In genomic region chr18:48866028-48866733, GRCh38 we compare ENCODE assay signal across 9 cellular contexts.
DNase-seq lines count a peak whose midpoint lies in the region; ATAC-seq and TF ChIP-seq lines count a peak whose summit lies in the region.
"Had no signal": no experiment of that assay in that cellular context is flagged by ENCODE, and none has a peak within 500 bp of the region (broad histone marks: within the 10 kb centered on the region; RNA-seq: fewer than 3 reads in every experiment).

No MANE protein-coding gene starts in this region.

- ATAC-seq in lower lobe of right lung (peak in 1 of 2 donors; percentile 20), T-helper 17 cell (no peak)

- no peak for TF ChIP-seq CTCF in AG09309 (IDR thresholded peaks at IDR 0.05; ENCODE audit: control insufficient read depth, insufficient read depth, low read depth, low read length, missing control alignments)
- TF ChIP-seq CTCF in lower lobe of right lung (IDR thresholded peaks at IDR 0.05) = no peak

- H3K4me3 ChIP-seq in AG09309 (ENCODE audit: control insufficient read depth, low read depth, low read length) (no peak overlapping the region), lower lobe of right lung (no peak overlapping the region)

- no peak overlapping the region for H3K27ac Mint-ChIP-seq in T-helper 17 cell

- no peak for TF ChIP-seq POLR2A in erythroblast (IDR thresholded peaks at IDR 0.05; ENCODE audit: low read length)

- no peak overlapping the region for H3K4me3 Mint-ChIP-seq in T-helper 17 cell

- H3K27ac ChIP-seq in caudate nucleus (ENCODE audit: low read depth, low read length) (no peak overlapping the region), lower lobe of right lung (no peak overlapping the region)
- H3K27ac ChIP-seq: C4-2B had no signal

- no peaks in the 10 kb centered on the region for H3K36me3 Mint-ChIP-seq in T-helper 17 cell (ENCODE audit: low read depth)

- H3K27me3 Mint-ChIP-seq in T-helper 17 cell = no peaks in the 10 kb centered on the region

- H3K4me1 Mint-ChIP-seq in T-helper 17 cell = peaks cover 15% of the 10 kb centered on the region

- peaks cover 18% of the 10 kb centered on the region for H3K4me1 ChIP-seq in lower lobe of right lung

- DNase-seq in AG09309 (ENCODE audit: low read depth) (peak; percentile 17), NCI-H2029 (lab: John Stamatoyannopoulos, UW) (peak; percentile 90), caudate nucleus (lab: John Stamatoyannopoulos, UW) (peak in 48 of 61 donors; percentile 13 to 78 (median 52)), lower lobe of right lung (peak; percentile 57), SKM-1 (lab: John Stamatoyannopoulos, UW; ENCODE audit: unreplicated experiment) (no peak), erythroblast (lab: John Stamatoyannopoulos, UW) (no peak), T-helper 17 cell (no peak)
- DNase-seq in activated CD4-positive, CD25-positive, alpha-beta regulatory T cell (lab: John Stamatoyannopoulos, UW) = no peak

- no peaks in the 10 kb centered on the region for H3K36me3 ChIP-seq in lower lobe of right lung

- intact Hi-C loops in lower lobe of right lung (cut with DNase I) = no loop called here

- no peaks in the 10 kb centered on the region for H3K27me3 ChIP-seq in lower lobe of right lung (ENCODE audit: low read depth)

- peaks cover 5% of the 10 kb centered on the region for H3K9me3 ChIP-seq in lower lobe of right lung
- H3K9me3 ChIP-seq in T-helper 17 cell (ENCODE audit: control insufficient read depth, low read length, poor library complexity, severe bottlenecking) = no peaks in the 10 kb centered on the region

Comparison
In these comparisons a context has a peak if more than half of its experiments do, and no peak if none do; other contexts are left out.
1. DNase-seq: peak in AG09309 (single experiment), NCI-H2029 (single experiment), caudate nucleus (48 of 61) and lower lobe of right lung (single experiment); none in SKM-1 (single experiment), erythroblast (0 of 2), T-helper 17 cell (0 of 3) and activated CD4-positive, CD25-positive, alpha-beta regulatory T cell (0 of 4).